8 cellular contexts compared by ENCODE assay signal in genomic region chr10:70169011-70169410, GRCh38. TPM values are rescaled to one million over a fixed set of nuclear protein-coding genes. Genes with fewer than 3 reads are reported as not detected.
DNase-seq lines count a peak whose midpoint lies in the region; ATAC-seq, FAIRE-seq and TF ChIP-seq lines count a peak whose summit lies in the region.

No MANE protein-coding gene starts in this region.

- TF ChIP-seq CTCF in AG04449 (IDR thresholded peaks at IDR 0.05; ENCODE audit: insufficient read depth, low read length, missing control alignments): no peak
- no peak for TF ChIP-seq CTCF in bronchial epithelial cell (IDR thresholded peaks at IDR 0.05; ENCODE audit: insufficient read depth, low read length, severe bottlenecking)

- H3K36me3 ChIP-seq in bronchial epithelial cell (ENCODE audit: control insufficient read depth, insufficient read depth, low read length) (peaks cover 3% of the 10 kb centered on the region), mucosa of rectum (ENCODE audit: control insufficient read depth in 2 of 2, insufficient read depth in 2 of 2, low read length in 2 of 2) (peaks cover 10 to 11% of the 10 kb centered on the region in 2 donors)

- no peak overlapping the region for H3K9ac ChIP-seq in mucosa of rectum (ENCODE audit: low read depth in 1 of 2, low read length in 2 of 2)

- no peak for ATAC-seq in HG03520 (IDR thresholded peaks at IDR 0.05; ENCODE audit: unreplicated experiment)

- peaks cover 17 to 22% of the 10 kb centered on the region in 2 donors for H3K4me1 ChIP-seq in mucosa of rectum (ENCODE audit: control insufficient read depth in 2 of 2, insufficient read depth in 2 of 2, low read length in 2 of 2)

- no peak for FAIRE-seq in bronchial epithelial cell (lab: Jason Lieb, UNC)

- H3K27ac ChIP-seq in mucosa of rectum (ENCODE audit: low read depth in 2 of 2, low read length in 2 of 2): no peak overlapping the region

- POLR2A ChIA-PET in AG04449 (lab: Yijun Ruan, JAX): interaction anchor here (0.6 to 1.0 kb wide), 2 partner anchors 23 kb away, joined by 3 to 4 read pairs; partner anchors contain the start of gene TYSND1

- H3K4me3 ChIP-seq in AG04449 (ENCODE audit: low read depth, low read length) (peak overlapping the region; percentile 95), bronchial epithelial cell (ENCODE audit: low read depth, low read length) (peak overlapping the region; percentile 96), mucosa of rectum (ENCODE audit: low read length in 2 of 2) (peak overlapping the region; percentile 92 to 95)

- H3K27me3 ChIP-seq in bronchial epithelial cell (ENCODE audit: control insufficient read depth, insufficient read depth, low read length) (no peaks in the 10 kb centered on the region), mucosa of rectum (ENCODE audit: control insufficient read depth in 2 of 2, insufficient read depth in 2 of 2, low read length in 2 of 2) (no peaks in the 10 kb centered on the region)

- H3K9me3 ChIP-seq in mucosa of rectum (ENCODE audit: control insufficient read depth in 2 of 2, low read length in 2 of 2): no peaks in the 10 kb centered on the region

- DNase-seq in AG04449 (ENCODE audit: low read depth, low spot score): no peak
- peak; percentile 17 for DNase-seq in KG1 (lab: John Stamatoyannopoulos, UW)
- no peak for DNase-seq in bronchial epithelial cell (ENCODE audit: low read depth)
- no peak for DNase-seq in activated CD4-positive, CD25-positive, alpha-beta regulatory T cell treated with anti-CD3 and anti-CD28 coated beads, Interleukin-2, amount 50 U/mL, for 72 hours
- DNase-seq in ecto neural progenitor cell (ENCODE audit: low spot score): no peak
- DNase-seq in H4 (ENCODE audit: low spot score): no peak

- CTCF ChIA-PET in AG04449 (lab: Yijun Ruan, JAX): interaction anchor here (1.0 to 4.4 kb wide), 3 partner anchors 14 to 53 kb away, joined by 4 to 44 read pairs (median 11); partner anchors contain the start of gene TYSND1

RNA-seq across cellular contexts. Expression of gene SAR1A, which starts 1.3 kb away (rescaled TPM):
- 129 and 143 TPM in 2 replicates for total RNA-seq in bronchial epithelial cell
- total RNA-seq in H4 (2014; rRNA removed; shearing (Covaris generic)): 75.0 and 90.9 TPM in 2 replicates

RNA-seq across cellular contexts. Expression of gene TYSND1, which starts 22.5 kb away (rescaled TPM):
- 32.1 and 33.5 TPM in 2 replicates for total RNA-seq in bronchial epithelial cell
- 9.2 and 10.5 TPM in 2 replicates for total RNA-seq in H4 (2014; rRNA removed; shearing (Covaris generic))

RNA-seq across cellular contexts. Expression of gene AIFM2, which starts 36.4 kb away (rescaled TPM):
- 14.7 and 26.6 TPM in 2 replicates for total RNA-seq in bronchial epithelial cell
- total RNA-seq in H4 (2014; rRNA removed; shearing (Covaris generic)): 9.2 and 10.6 TPM in 2 replicates
